ENCODE assay signal across 8 cellular contexts in the genomic region with DNA sequence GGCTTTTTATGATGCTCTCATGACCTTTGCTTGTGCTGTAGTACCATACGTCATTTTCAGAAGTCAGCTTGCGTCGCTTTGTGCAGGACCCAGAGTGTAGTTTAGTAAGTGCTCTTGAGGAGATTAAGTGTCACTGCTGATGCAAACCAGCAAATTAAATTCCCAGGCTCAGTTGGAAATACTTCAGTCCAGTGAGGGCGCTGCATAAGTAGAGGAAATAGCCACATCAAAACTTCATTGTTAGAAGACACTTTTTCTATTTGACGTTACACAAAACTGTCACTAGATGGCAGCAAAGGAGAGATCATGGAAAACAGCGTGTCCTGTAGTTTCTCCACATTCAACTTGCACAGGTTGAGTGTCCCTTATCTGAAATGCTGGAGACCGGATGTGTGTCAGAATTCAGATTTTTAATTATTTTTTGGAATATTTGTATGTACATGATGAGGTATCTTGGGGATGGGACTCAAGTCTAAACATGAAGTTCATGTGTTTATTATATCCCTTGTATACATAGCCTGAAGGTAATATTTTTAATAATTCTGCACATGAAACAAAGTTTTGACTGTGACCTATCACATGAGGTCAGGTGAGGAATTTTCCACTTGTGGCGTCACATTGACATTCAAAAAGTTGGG. TPM values are rescaled to one million over a fixed set of nuclear protein-coding genes. Genes with fewer than 3 reads are reported as not detected.
DNase-seq lines count a peak whose midpoint lies in the region; ATAC-seq and TF ChIP-seq lines count a peak whose summit lies in the region.

No MANE protein-coding gene starts in this region.

- H3K4me3 Mint-ChIP-seq in naive thymus-derived CD8-positive, alpha-beta T cell: no peak overlapping the region

- peaks cover 0 to 11% (median 2%) of the 10 kb centered on the region in 4 donors for H3K4me1 Mint-ChIP-seq in naive thymus-derived CD8-positive, alpha-beta T cell

- peaks cover 14 to 29% (median 16%) of the 10 kb centered on the region in 3 donors for H3K36me3 Mint-ChIP-seq in naive thymus-derived CD8-positive, alpha-beta T cell

- ATAC-seq in GM18505 (IDR thresholded peaks at IDR 0.05; ENCODE audit: unreplicated experiment) (peak; percentile 61), HG02943 (IDR thresholded peaks at IDR 0.05; ENCODE audit: low read depth, unreplicated experiment) (peak; percentile 86), esophagus mucosa (peak; percentile 95)
- peak; percentile 67 to 82 for ATAC-seq in naive thymus-derived CD8-positive, alpha-beta T cell

- no peaks in the 10 kb centered on the region for H3K4me1 ChIP-seq in BE2C

- TF ChIP-seq CTCF in BE2C (IDR thresholded peaks at IDR 0.05; ENCODE audit: low read depth, low read length): peak; percentile 79

- DNase-seq in BE2C: peak; percentile 30
- DNase-seq in NCI-H146 (lab: John Stamatoyannopoulos, UW): peak; percentile 59
- peak; percentile 89 for DNase-seq in SKM-1 treated with dmso at 0.1 percent for 144 hours (lab: John Stamatoyannopoulos, UW; ENCODE audit: unreplicated experiment)
- peak in 6 of 10 donors; percentile 13 to 69 (median 50) for DNase-seq in naive thymus-derived CD8-positive, alpha-beta T cell
- no peak for DNase-seq in HK-2 (ENCODE audit: unreplicated experiment)

- peaks cover 0 to 2% (median 0%) of the 10 kb centered on the region in 5 donors for H3K27me3 Mint-ChIP-seq in naive thymus-derived CD8-positive, alpha-beta T cell

- H3K9me3 Mint-ChIP-seq in naive thymus-derived CD8-positive, alpha-beta T cell: peaks cover 0 to 38% (median 10%) of the 10 kb centered on the region in 9 donors

- POLR2A ChIA-PET in naive thymus-derived CD8-positive, alpha-beta T cell (lab: Charles Lee): no interaction called here

- no peak overlapping the region for H3K4me3 ChIP-seq in BE2C (ENCODE audit: low read depth, low read length)

- no peak for TF ChIP-seq POLR2A in GM18505 (IDR thresholded peaks at IDR 0.05; ENCODE audit: borderline replicate concordance, extremely low read depth, insufficient read depth, insufficient read length)

- peaks cover 11% of the 10 kb centered on the region for H3K36me3 ChIP-seq in BE2C

- no peaks in the 10 kb centered on the region for H3K27me3 ChIP-seq in BE2C

- H3K9me3 ChIP-seq in BE2C: no peaks in the 10 kb centered on the region

- H3K27ac Mint-ChIP-seq in naive thymus-derived CD8-positive, alpha-beta T cell: no peak overlapping the region

RNA-seq across cellular contexts. Expression of a gene that starts 7.9 kb away (rescaled TPM):
- polyA plus RNA-seq in BE2C (2012; ENCODE audit: insufficient read depth, insufficient read length, low read depth): 46.3 TPM
- total RNA-seq in esophagus mucosa: 7.0 TPM
- total RNA-seq in naive thymus-derived CD8-positive, alpha-beta T cell: 10 to 100 TPM; 46.3 to 47.0 TPM
- polyA plus RNA-seq in naive thymus-derived CD8-positive, alpha-beta T cell: 10 to 100 TPM; 54.1 to 62.3 (median 58.7) TPM

RNA-seq across cellular contexts. Expression of a gene that starts 30.0 kb away (rescaled TPM):
- 7.4 TPM for polyA plus RNA-seq in BE2C (2012; ENCODE audit: insufficient read depth, insufficient read length, low read depth)
- total RNA-seq in esophagus mucosa: 3.3 TPM
- total RNA-seq in naive thymus-derived CD8-positive, alpha-beta T cell: not detected
- polyA plus RNA-seq in naive thymus-derived CD8-positive, alpha-beta T cell: not detected

RNA-seq across cellular contexts. Expression of a gene that starts 49.0 kb away (rescaled TPM):
- polyA plus RNA-seq in BE2C (2012; ENCODE audit: insufficient read depth, insufficient read length, low read depth): 9.3 TPM
- total RNA-seq in esophagus mucosa: 2.3 TPM
- total RNA-seq in naive thymus-derived CD8-positive, alpha-beta T cell: 1 to 10 TPM in 1 of 2 experiments, under 1 TPM in 1; 0.88 to 1.8 TPM
- 1 to 10 TPM in 2 of 3 donors, under 1 TPM in 1; 0.40 to 1.7 (median 1.0) TPM for polyA plus RNA-seq in naive thymus-derived CD8-positive, alpha-beta T cell
